Comparison of ENCODE assay signal across 17 cellular contexts in genomic region chr3:27641271-27641670, GRCh38.
DNase-seq lines count a peak whose midpoint lies in the region; ATAC-seq and TF ChIP-seq lines count a peak whose summit lies in the region.
"Had no signal": no experiment of that assay in that cellular context is flagged by ENCODE, and none has a peak within 500 bp of the region (broad histone marks: within the 10 kb centered on the region; RNA-seq: fewer than 3 reads in every experiment).

No MANE protein-coding gene starts in this region.

- H3K9me3 ChIP-seq in CD4-positive, alpha-beta T cell (ENCODE audit: control insufficient read depth, low read length) = no peaks in the 10 kb centered on the region
- H3K9me3 ChIP-seq in Peyer's patch = no peaks in the 10 kb centered on the region
- H3K9me3 ChIP-seq in hepatocyte (ENCODE audit: low read depth) = no peaks in the 10 kb centered on the region
- H3K9me3 ChIP-seq: HAP-1 had no signal

- no peak overlapping the region for H3K4me3 Mint-ChIP-seq in CD4-positive, alpha-beta T cell
- H3K4me3 Mint-ChIP-seq: CD8-positive, alpha-beta T cell had no signal

- peaks cover 0 to 22% (median 0%) of the 10 kb centered on the region in 4 donors for H3K4me1 ChIP-seq in Peyer's patch
- peaks cover 12% of the 10 kb centered on the region for H3K4me1 ChIP-seq in hepatocyte (ENCODE audit: insufficient read depth)
- H3K4me1 ChIP-seq: HAP-1 had no signal

- H4K20me1 ChIP-seq in hepatocyte (ENCODE audit: insufficient read depth, poor library complexity, severe bottlenecking) = no peaks in the 10 kb centered on the region

- intact Hi-C loops in CD4-positive, alpha-beta T cell (cut with DNase I, micrococcal nuclease) = no loop called here

- no peak overlapping the region for H2AFZ ChIP-seq in hepatocyte
- H2AFZ ChIP-seq: GM23248 had no signal

- H3K4me3 ChIP-seq in Peyer's patch = no peak overlapping the region
- H3K4me3 ChIP-seq in hepatocyte = no peak overlapping the region
- H3K4me3 ChIP-seq: GM12878, GM23248, HAP-1, K562 had no signal

- CTCF ChIA-PET in CD4-positive, alpha-beta T cell (lab: Charles Lee) = no interaction called here

- H3K27ac Mint-ChIP-seq in CD4-positive, alpha-beta T cell = peak overlapping the region; percentile 25

- H3K4me1 Mint-ChIP-seq in CD4-positive, alpha-beta T cell (ENCODE audit: low read depth) = peaks cover 20% of the 10 kb centered on the region

- no peaks in the 10 kb centered on the region for H3K27me3 Mint-ChIP-seq in CD4-positive, alpha-beta T cell

- no peaks in the 10 kb centered on the region for H3K36me3 Mint-ChIP-seq in CD4-positive, alpha-beta T cell (ENCODE audit: low read depth)
- H3K36me3 Mint-ChIP-seq: CD8-positive, alpha-beta T cell had no signal

- no peak overlapping the region for H3K4me2 ChIP-seq in hepatocyte

- no peaks in the 10 kb centered on the region for H3K36me3 ChIP-seq in Peyer's patch
- no peaks in the 10 kb centered on the region for H3K36me3 ChIP-seq in hepatocyte (replicated peaks; ENCODE audit: insufficient read depth, low read depth)
- H3K36me3 ChIP-seq: HAP-1 had no signal

- no peak for ATAC-seq in CD4-positive, alpha-beta T cell (ENCODE audit: poor library complexity)
- no peak for ATAC-seq in GM18502 (IDR thresholded peaks at IDR 0.05; ENCODE audit: poor library complexity, unreplicated experiment)
- ATAC-seq: CD8-positive, alpha-beta T cell; K562 had no signal

- no peak for DNase-seq in CD4-positive, alpha-beta T cell
- peak in 1 of 3 donors; percentile 63 for DNase-seq in Peyer's patch
- no peak for DNase-seq in hepatocyte (ENCODE audit: low spot score)
- peak; percentile 6 for DNase-seq in myocyte (ENCODE audit: low read depth)
- no peak for DNase-seq in GM10266 (ENCODE audit: extremely low spot score)
- no peak for DNase-seq in activated CD4-positive, CD25-positive, alpha-beta regulatory T cell (lab: John Stamatoyannopoulos, UW)
- DNase-seq: ACHN; Calu3; CD8-positive, alpha-beta T cell; DMS79 treated with DMSO at 0.1 percent for 48 hours; GF-D8; GM23248 had no signal

- H3K9me3 Mint-ChIP-seq in CD4-positive, alpha-beta T cell = no peaks in the 10 kb centered on the region
- H3K9me3 Mint-ChIP-seq: CD8-positive, alpha-beta T cell had no signal

- H3K79me2 ChIP-seq in hepatocyte = no peaks in the 10 kb centered on the region

- no peak for TF ChIP-seq POLR2A in Peyer's patch (IDR thresholded peaks at IDR 0.05)

- no peak for TF ChIP-seq CTCF in CD4-positive, alpha-beta T cell (IDR thresholded peaks at IDR 0.05)
- TF ChIP-seq CTCF in Peyer's patch (IDR thresholded peaks at IDR 0.05) = no peak
- no peak for TF ChIP-seq CTCF in hepatocyte (IDR thresholded peaks at IDR 0.05; ENCODE audit: poor library complexity)
- TF ChIP-seq CTCF in GM10266 (IDR thresholded peaks at IDR 0.05; ENCODE audit: control insufficient read depth, insufficient read depth, low read depth, missing control alignments) = no peak

- no peaks in the 10 kb centered on the region for H3K9me2 ChIP-seq in hepatocyte (replicated peaks; ENCODE audit: insufficient read depth)

- no peaks in the 10 kb centered on the region for H3K27me3 ChIP-seq in CD4-positive, alpha-beta T cell (ENCODE audit: control insufficient read depth, insufficient read depth, low read length)
- H3K27me3 ChIP-seq in Peyer's patch (no peaks in the 10 kb centered on the region), hepatocyte (no peaks in the 10 kb centered on the region)

- POLR2A ChIA-PET in CD4-positive, alpha-beta T cell (lab: Charles Lee) = no interaction called here

- H3K27ac ChIP-seq in CD4-positive, alpha-beta T cell (ENCODE audit: low read depth, low read length) = no peak overlapping the region
- peak overlapping the region in 3 of 4 donors; percentile 56 to 92 (median 85) for H3K27ac ChIP-seq in Peyer's patch
- peak overlapping the region; percentile 86 for H3K27ac ChIP-seq in hepatocyte
- H3K27ac ChIP-seq: C4-2B, GM23248 had no signal
